In genomic region chr9:121750715-121751623, GRCh38 we compare ENCODE assay signal across 16 cellular contexts.
A peak's percentile ranks its signal among the peaks of the same experiment; 100 is the strongest.
DNase-seq lines count a peak whose midpoint lies in the region; FAIRE-seq and TF ChIP-seq lines count a peak whose summit lies in the region.
"Had no signal": no experiment of that assay in that cellular context is flagged by ENCODE, and none has a peak within 500 bp of the region (broad histone marks: within the 10 kb centered on the region; RNA-seq: fewer than 3 reads in every experiment).

No MANE protein-coding gene starts in this region.

- peak overlapping the region; percentile 78 for H3K4me3 Mint-ChIP-seq in neural crest cell
- H3K4me3 Mint-ChIP-seq in type B pancreatic cell: no peak overlapping the region
- H3K4me3 Mint-ChIP-seq: activated T-helper 17 cell treated with anti-CD3 and anti-CD28 coated beads, Interleukin-2, amount 50 U/mL, for 72 hours had no signal

- H3K4me1 Mint-ChIP-seq in neural crest cell (peaks cover 54% of the 10 kb centered on the region), type B pancreatic cell (ENCODE audit: unreplicated experiment) (peaks cover 34% of the 10 kb centered on the region)
- H3K4me1 Mint-ChIP-seq: activated T-helper 17 cell treated with anti-CD3 and anti-CD28 coated beads, Interleukin-2, amount 50 U/mL, for 72 hours had no signal

- H3K9ac ChIP-seq in GM23248: no peak overlapping the region

- DNase-seq in NCI-H2196 (lab: John Stamatoyannopoulos, UW; ENCODE audit: unreplicated experiment) (peak; percentile 10), NCI-H2196 treated with DMSO at 0.1 percent for 48 hours (lab: John Stamatoyannopoulos, UW; ENCODE audit: unreplicated experiment) (no peak), epidermal melanocyte (ENCODE audit: insufficient read length, low spot score) (peak; percentile 37), neural crest cell (ENCODE audit: low read depth, low spot score) (no peak), type B pancreatic cell (ENCODE audit: extremely low spot score, unreplicated experiment) (no peak), HTR-8/SVneo (ENCODE audit: insufficient read length, low spot score) (no peak), ureter (ENCODE audit: low spot score) (no peak), GM23248 (no peak)
- DNase-seq: colonic mucosa; NCI-H1694; stimulated activated CD4-positive, alpha-beta T cell treated with anti-CD3 and anti-CD28 coated beads, Interleukin-2, amount 100 ng/mL, for 24 hours; stimulated activated naive CD4-positive, alpha-beta T cell treated with Interleukin-2 at 50 U/mL for 16 hours had no signal

- peaks cover 14% of the 10 kb centered on the region for H3K4me1 ChIP-seq in GM23248 (ENCODE audit: insufficient read depth)
- H3K4me1 ChIP-seq: colonic mucosa had no signal

- H3K36me3 Mint-ChIP-seq in neural crest cell (ENCODE audit: low read depth): no peaks in the 10 kb centered on the region
- no peaks in the 10 kb centered on the region for H3K36me3 Mint-ChIP-seq in type B pancreatic cell

- FAIRE-seq in HTR-8/SVneo (lab: Jason Lieb, UNC): no peak
- FAIRE-seq: frontal cortex had no signal

- H3K36me3 ChIP-seq in GM23248 (ENCODE audit: low read depth): no peaks in the 10 kb centered on the region
- H3K36me3 ChIP-seq: colonic mucosa had no signal

- H3K4me3 ChIP-seq in GM23248: no peak overlapping the region
- H3K4me3 ChIP-seq: colonic mucosa had no signal

- H3K27ac Mint-ChIP-seq in neural crest cell (ENCODE audit: unreplicated experiment) (peak overlapping the region; percentile 90), type B pancreatic cell (peak overlapping the region; percentile 11)
- H3K27ac Mint-ChIP-seq: activated T-helper 17 cell treated with anti-CD3 and anti-CD28 coated beads, Interleukin-2, amount 50 U/mL, for 72 hours had no signal

- no peaks in the 10 kb centered on the region for H3K27me3 ChIP-seq in GM23248 (replicated peaks; ENCODE audit: insufficient read depth)
- H3K27me3 ChIP-seq: colonic mucosa had no signal

- no peak overlapping the region for H2AFZ ChIP-seq in GM23248

- H3K27me3 Mint-ChIP-seq in neural crest cell (ENCODE audit: low read depth): no peaks in the 10 kb centered on the region
- H3K27me3 Mint-ChIP-seq in type B pancreatic cell: no peaks in the 10 kb centered on the region
- H3K27me3 Mint-ChIP-seq: activated T-helper 17 cell treated with anti-CD3 and anti-CD28 coated beads, Interleukin-2, amount 50 U/mL, for 72 hours had no signal

- no peaks in the 10 kb centered on the region for H3K9me3 ChIP-seq in GM23248 (ENCODE audit: low read depth)
- H3K9me3 ChIP-seq: colonic mucosa had no signal

- in situ Hi-C loops in GM23248 (cut with MboI): no loop called here

- H3K9me2 ChIP-seq in GM23248 (ENCODE audit: insufficient read depth): no peaks in the 10 kb centered on the region

- no peak overlapping the region for H3K4me2 ChIP-seq in GM23248 (ENCODE audit: unreplicated experiment)

- no peak for TF ChIP-seq CTCF in neural crest cell (conservative IDR thresholded peaks at IDR 0.05)
- TF ChIP-seq CTCF in type B pancreatic cell (conservative IDR thresholded peaks at IDR 0.05): no peak

- H3K27ac ChIP-seq in GM23248: no peak overlapping the region
- H3K27ac ChIP-seq: 22Rv1, colonic mucosa, VCaP had no signal

- H3K9me3 Mint-ChIP-seq in neural crest cell: no peaks in the 10 kb centered on the region
- no peaks in the 10 kb centered on the region for H3K9me3 Mint-ChIP-seq in type B pancreatic cell
- H3K9me3 Mint-ChIP-seq: activated T-helper 17 cell treated with anti-CD3 and anti-CD28 coated beads, Interleukin-2, amount 50 U/mL, for 72 hours had no signal

- no peaks in the 10 kb centered on the region for H4K20me1 ChIP-seq in GM23248 (ENCODE audit: insufficient read depth)

- H3F3A ChIP-seq in GM23248 (ENCODE audit: insufficient read depth): peaks cover 17% of the 10 kb centered on the region

- WGBS in GM23248 (ENCODE audit: low coverage in 1 of 2, low lambda C conversion rate in 2 of 2, missing lambda C conversion rate in 2 of 2), 2 experiments: 92 to 93% methylated on average over 16 to 17 of the region's 17 CpGs

- peaks cover 35% of the 10 kb centered on the region for H3K79me2 ChIP-seq in GM23248 (ENCODE audit: insufficient read depth)

Comparison
In these comparisons a context has a peak if more than half of its experiments do, and no peak if none do; other contexts are left out.
1. DNase-seq: peak in NCI-H2196 (single experiment) and epidermal melanocyte (single experiment); none in NCI-H2196 treated with DMSO at 0.1 percent for 48 hours (single experiment), neural crest cell (single experiment), type B pancreatic cell (single experiment), HTR-8/SVneo (single experiment), ureter (single experiment) and GM23248 (single experiment).